8 cellular contexts compared by ENCODE assay signal in the genomic region with DNA sequence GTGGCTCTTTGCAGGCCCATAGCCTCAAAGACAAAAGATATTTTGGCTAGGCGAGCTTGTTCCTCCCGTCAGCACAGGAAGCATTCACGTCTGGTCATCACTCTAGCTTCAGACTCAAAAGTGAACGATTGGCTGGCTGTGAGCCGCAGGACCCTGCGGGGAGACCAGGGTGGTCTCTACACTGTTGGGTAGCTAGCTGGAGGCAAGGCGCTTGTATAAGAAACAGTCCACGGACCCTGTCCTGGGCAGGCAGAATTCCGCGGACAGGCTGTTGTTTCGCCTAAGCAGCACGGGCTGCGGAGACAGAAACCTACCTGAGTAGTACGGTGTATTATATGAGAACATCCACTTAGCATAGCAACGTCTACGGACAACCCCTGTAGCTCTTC. TPM values are rescaled to one million over a fixed set of nuclear protein-coding genes. Genes with fewer than 3 reads are reported as not detected.
DNase-seq lines count a peak whose midpoint lies in the region; ATAC-seq and TF ChIP-seq lines count a peak whose summit lies in the region.

No MANE protein-coding gene starts in this region.

- WGBS in ectodermal cell, 2 experiments, result 47 to 54% methylated on average over 16 of the region's 16 CpGs

- no peaks in the 10 kb centered on the region for H3K9me2 ChIP-seq in Loucy (replicated peaks; ENCODE audit: low read depth, low read length)

- H3K9ac ChIP-seq in Loucy (ENCODE audit: low read depth, low read length, poor library complexity, severe bottlenecking) (no peak overlapping the region), neural progenitor cell (peak overlapping the region; percentile 1)

- peak overlapping the region; percentile 78 for H3K27ac Mint-ChIP-seq in neural progenitor cell

- H3K27ac ChIP-seq in ectodermal cell (ENCODE audit: insufficient read depth, low read depth, low read length, poor library complexity, severe bottlenecking), result no peak overlapping the region
- no peak overlapping the region for H3K27ac ChIP-seq in neural progenitor cell

- H3K4me1 ChIP-seq in Loucy (ENCODE audit: insufficient read depth, low read length, poor library complexity, severe bottlenecking) (peaks cover 19% of the 10 kb centered on the region), ectodermal cell (ENCODE audit: control insufficient read depth, insufficient read depth, low read length) (peaks cover 14% of the 10 kb centered on the region), neural progenitor cell (peaks cover 18% of the 10 kb centered on the region)

- H3K4me1 Mint-ChIP-seq in neural progenitor cell, result peaks cover 47% of the 10 kb centered on the region

- H4K20me1 ChIP-seq in Loucy (ENCODE audit: insufficient read depth, low read length, poor library complexity, severe bottlenecking), result peaks cover 10% of the 10 kb centered on the region
- peaks cover 15% of the 10 kb centered on the region for H4K20me1 ChIP-seq in neural progenitor cell (ENCODE audit: low read depth)

- H3K36me3 ChIP-seq in Loucy (ENCODE audit: insufficient read depth, low read length), result no peaks in the 10 kb centered on the region
- no peaks in the 10 kb centered on the region for H3K36me3 ChIP-seq in ectodermal cell (ENCODE audit: control insufficient read depth, insufficient read depth, low read length)
- H3K36me3 ChIP-seq in neural progenitor cell, result no peaks in the 10 kb centered on the region

- peaks cover 7% of the 10 kb centered on the region for H3K9me3 Mint-ChIP-seq in neural progenitor cell

- peaks cover 21% of the 10 kb centered on the region for H3K79me2 ChIP-seq in Loucy (ENCODE audit: insufficient read depth, low read length)
- peaks cover 21% of the 10 kb centered on the region for H3K79me2 ChIP-seq in neural progenitor cell (ENCODE audit: low read depth)

- peak overlapping the region; percentile 99 for H3K4me3 Mint-ChIP-seq in neural progenitor cell

- no peaks in the 10 kb centered on the region for H3K36me3 Mint-ChIP-seq in neural progenitor cell

- H2AFZ ChIP-seq in Loucy (ENCODE audit: low read length) (peak overlapping the region; percentile 77; the same call in 1 of the 2 replicates), neural progenitor cell (replicated peaks) (peak overlapping the region; percentile 80)

- peak; percentile 19 for ATAC-seq in GM21576 (IDR thresholded peaks at IDR 0.05; ENCODE audit: unreplicated experiment)

- DNase-seq in GM12864 (ENCODE audit: low read depth) (no peak), neural progenitor cell (ENCODE audit: low spot score) (peak; percentile 73), UCSD-AML1 (lab: John Stamatoyannopoulos, UW; ENCODE audit: unreplicated experiment) (no peak), NCI-H1694 (lab: John Stamatoyannopoulos, UW) (no peak), SKM-1 treated with dmso at 0.1 percent for 144 hours (lab: John Stamatoyannopoulos, UW; ENCODE audit: unreplicated experiment) (no peak)

- H3F3A ChIP-seq in Loucy (ENCODE audit: low read depth) (no peaks in the 10 kb centered on the region), neural progenitor cell (ENCODE audit: low read depth) (peaks cover 51% of the 10 kb centered on the region)

- H3K27me3 Mint-ChIP-seq in neural progenitor cell (ENCODE audit: insufficient read depth, low read depth), result peaks cover 30% of the 10 kb centered on the region

- H3K4me3 ChIP-seq in GM12864 (ENCODE audit: low read depth, low read length), result peak overlapping the region; percentile 81
- peak overlapping the region; percentile 75 for H3K4me3 ChIP-seq in Loucy (ENCODE audit: low read length, poor library complexity, severe bottlenecking)
- H3K4me3 ChIP-seq in ectodermal cell (ENCODE audit: insufficient read depth, low read depth, low read length), result peak overlapping the region; percentile 67
- peak overlapping the region; percentile 88 for H3K4me3 ChIP-seq in neural progenitor cell

- H3K9me3 ChIP-seq in Loucy (ENCODE audit: insufficient read depth, low read depth, low read length) (no peaks in the 10 kb centered on the region), ectodermal cell (ENCODE audit: control insufficient read depth, low read length) (no peaks in the 10 kb centered on the region), neural progenitor cell (ENCODE audit: low read depth) (no peaks in the 10 kb centered on the region)

- H3K27me3 ChIP-seq in Loucy (ENCODE audit: insufficient read depth, low read length, poor library complexity, severe bottlenecking) (no peaks in the 10 kb centered on the region), ectodermal cell (ENCODE audit: control insufficient read depth, insufficient read depth, low read length, poor library complexity, severe bottlenecking) (peaks cover 32% of the 10 kb centered on the region), neural progenitor cell (peaks cover 9% of the 10 kb centered on the region)

- H3K4me2 ChIP-seq in Loucy (ENCODE audit: low read depth, low read length, poor library complexity, severe bottlenecking) (peak overlapping the region; percentile 60), neural progenitor cell (peak overlapping the region; percentile 88)

- no peak for TF ChIP-seq CTCF in GM12864 (IDR thresholded peaks at IDR 0.05; ENCODE audit: low read depth, low read length, missing control alignments)
- TF ChIP-seq CTCF in Loucy (conservative IDR thresholded peaks at IDR 0.05; ENCODE audit: low read length), result no peak
- TF ChIP-seq CTCF in neural progenitor cell (IDR thresholded peaks at IDR 0.05), result no peak

RNA-seq across cellular contexts. Expression of gene WBP11, which starts 29.6 kb away (rescaled TPM):
- polyA plus RNA-seq in ectodermal cell (2013, experiment 1 of 4), result 103 TPM
- polyA plus RNA-seq in ectodermal cell (2013, experiment 2 of 4), result 84.9 TPM
- polyA plus RNA-seq in ectodermal cell (2013, experiment 3 of 4), result 74.8 TPM
- polyA plus RNA-seq in ectodermal cell (2013, experiment 4 of 4), result 80.2 TPM
- total RNA-seq in neural progenitor cell (ENCODE audit: low replicate concordance), result 41.6 and 53.5 TPM in 2 replicates

RNA-seq across cellular contexts. Expression of gene C12orf60, which starts 29.8 kb away (rescaled TPM):
- polyA plus RNA-seq in ectodermal cell (2013, experiment 1 of 4), result 4.3 TPM
- 5.8 TPM for polyA plus RNA-seq in ectodermal cell (2013, experiment 2 of 4)
- polyA plus RNA-seq in ectodermal cell (2013, experiment 3 of 4), result 6.0 TPM
- polyA plus RNA-seq in ectodermal cell (2013, experiment 4 of 4), result 7.1 TPM
- total RNA-seq in neural progenitor cell (ENCODE audit: low replicate concordance), result 5.4 and 7.0 TPM in 2 replicates

RNA-seq across cellular contexts. Expression of gene SMCO3, which starts 40.3 kb away (rescaled TPM):
- polyA plus RNA-seq in ectodermal cell (2013, experiment 1 of 4), result not detected
- not detected for polyA plus RNA-seq in ectodermal cell (2013, experiment 2 of 4)
- not detected for polyA plus RNA-seq in ectodermal cell (2013, experiment 3 of 4)
- polyA plus RNA-seq in ectodermal cell (2013, experiment 4 of 4), result not detected
- total RNA-seq in neural progenitor cell (ENCODE audit: low replicate concordance), result not detected in 2 replicates
